Comparison of ENCODE assay signal across 18 cellular contexts in the genomic region with DNA sequence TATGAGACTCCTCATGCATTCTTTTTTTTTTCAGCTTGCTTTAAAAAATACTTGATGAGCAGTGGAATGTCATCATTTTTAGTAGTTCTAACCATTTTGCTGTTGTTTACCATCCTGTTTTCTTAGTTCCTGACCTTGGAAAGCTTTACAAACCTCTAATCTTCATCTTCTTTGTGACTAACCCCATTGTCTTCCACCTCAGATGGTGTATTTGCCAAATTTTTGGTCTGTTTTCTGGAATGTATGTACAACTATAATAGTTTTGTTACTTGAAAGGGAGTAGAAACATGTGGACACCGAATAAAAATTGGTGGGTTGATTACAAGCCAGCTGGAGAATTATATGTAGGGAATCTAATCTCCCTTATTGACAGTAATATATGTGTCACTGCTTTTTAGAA.
"Had no signal": no experiment of that assay in that cellular context is flagged by ENCODE, and none has a peak within 500 bp of the region (broad histone marks: within the 10 kb centered on the region; RNA-seq: fewer than 3 reads in every experiment).

No MANE protein-coding gene starts in this region.

- H3K27me3 ChIP-seq: thyroid gland had no signal

- H3K27me3 Mint-ChIP-seq: activated CD4-positive, alpha-beta memory T cell treated with anti-CD3 and anti-CD28 coated beads for 36 hours; activated naive CD8-positive, alpha-beta T cell; brain had no signal

- H3K27ac ChIP-seq: thyroid gland had no signal

- H3K4me3 Mint-ChIP-seq: activated CD4-positive, alpha-beta memory T cell treated with anti-CD3 and anti-CD28 coated beads for 36 hours; activated naive CD8-positive, alpha-beta T cell; activated T-helper 1 cell treated with anti-CD3 and anti-CD28 coated beads, Interleukin-12 subunit alpha, Interleukin-12 subunit beta, Interleukin-2, Interleukin-4 antibody, amounts not matched to agents 30 ng/mL and 10 ng/mL and 1 ng/mL, durations not matched to agents 14 hours and 24 hours and 36 hours; brain had no signal

- H3K4me3 ChIP-seq: thyroid gland had no signal

- H3K36me3 ChIP-seq: thyroid gland had no signal

- H3K27ac Mint-ChIP-seq: activated CD4-positive, alpha-beta memory T cell treated with anti-CD3 and anti-CD28 coated beads for 36 hours; activated naive CD8-positive, alpha-beta T cell; activated T-helper 1 cell treated with anti-CD3 and anti-CD28 coated beads, Interleukin-12 subunit alpha, Interleukin-12 subunit beta, Interleukin-2, Interleukin-4 antibody, amounts not matched to agents 30 ng/mL and 10 ng/mL and 1 ng/mL, durations not matched to agents 14 hours and 24 hours and 36 hours; brain had no signal

- ATAC-seq: left lobe of liver had no signal

- H3K36me3 Mint-ChIP-seq: brain had no signal

- DNase-seq: activated CD4-positive, alpha-beta memory T cell treated with anti-CD3 and anti-CD28 coated beads for 36 hours; activated CD4-positive, alpha-beta T cell treated with anti-CD3 and anti-CD28 coated beads for 4 hours; activated gamma-delta T cell treated with Interleukin-2 at 50 U/mL for 16 hours; activated T-cell treated with anti-CD3 and anti-CD28 coated beads for 4 hours; amniotic stem cell; central memory CD4-positive, alpha-beta T cell; effector CD8-positive, alpha-beta T cell; hypothalamus; occipital lobe; posterior cingulate gyrus; stimulated activated CD8-positive, alpha-beta memory T cell treated with anti-CD3 and anti-CD28 coated beads, Interleukin-4, amount 100 ng/mL, for 48 hours; stimulated activated naive CD4-positive, alpha-beta T cell treated with Interleukin-2 at 50 U/mL for 16 hours; T-helper 2 cell; thyroid gland had no signal

- H3K9me3 Mint-ChIP-seq: activated CD4-positive, alpha-beta memory T cell treated with anti-CD3 and anti-CD28 coated beads for 36 hours; activated T-helper 1 cell treated with anti-CD3 and anti-CD28 coated beads, Interleukin-12 subunit alpha, Interleukin-12 subunit beta, Interleukin-2, Interleukin-4 antibody, amounts not matched to agents 30 ng/mL and 10 ng/mL and 1 ng/mL, durations not matched to agents 14 hours and 24 hours and 36 hours; brain had no signal
